9 cellular contexts compared by ENCODE assay signal in the genomic region with DNA sequence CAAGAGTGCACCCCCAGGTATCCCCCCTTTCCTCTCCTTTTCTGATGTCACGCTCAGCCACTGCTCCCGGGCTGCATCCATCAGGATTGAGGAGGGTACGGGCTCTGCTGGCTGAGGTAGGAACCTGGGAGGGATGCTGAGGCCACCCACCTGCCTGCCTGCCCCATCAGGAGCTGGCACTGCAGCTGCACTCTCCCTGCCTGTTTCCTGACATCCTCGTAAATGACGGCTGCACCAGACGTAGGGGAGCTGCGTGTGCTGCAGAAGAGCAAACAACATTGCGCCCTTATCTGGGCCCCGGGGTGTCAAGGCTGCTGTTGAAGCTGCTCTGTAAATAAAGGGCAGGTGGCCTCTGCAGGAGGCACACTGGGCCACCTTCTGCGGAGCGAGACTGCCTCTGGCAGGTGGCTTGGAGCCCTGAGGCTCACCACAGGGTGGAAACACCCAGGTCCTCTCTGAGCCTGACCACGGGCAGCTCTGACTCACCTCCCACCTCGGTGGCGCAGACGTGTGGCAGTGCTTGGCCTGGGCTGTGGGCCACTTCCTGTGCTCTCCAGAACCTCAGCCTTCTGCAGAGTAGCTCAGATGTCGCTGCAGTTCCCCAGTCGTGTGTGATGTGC. TPM values are rescaled to one million over a fixed set of nuclear protein-coding genes. Genes with fewer than 3 reads are reported as not detected.
DNase-seq lines count a peak whose midpoint lies in the region; ATAC-seq and TF ChIP-seq lines count a peak whose summit lies in the region.
"Had no signal": no experiment of that assay in that cellular context is flagged by ENCODE, and none has a peak within 500 bp of the region (broad histone marks: within the 10 kb centered on the region; RNA-seq: fewer than 3 reads in every experiment).

No MANE protein-coding gene starts in this region.

- H3K27ac Mint-ChIP-seq in natural killer cell = peak overlapping the region; percentile 77 to 82

- peak; percentile 78 to 80 for ATAC-seq in activated T-cell treated with anti-CD3 and anti-CD28 coated beads, Interleukin-2, amount 50 U/mL, for 4 hours
- ATAC-seq in natural killer cell (peak; percentile 83 to 91 (median 88)), HG02884 (IDR thresholded peaks at IDR 0.05; ENCODE audit: unreplicated experiment) (no peak), GM21526 (IDR thresholded peaks at IDR 0.05; ENCODE audit: low FRiP score, unreplicated experiment) (no peak)
- ATAC-seq: A549 had no signal

- no peaks in the 10 kb centered on the region for H3K27me3 Mint-ChIP-seq in activated T-cell treated with anti-CD3 and anti-CD28 coated beads, Interleukin-2, amount 50 U/mL, for 4 hours (ENCODE audit: low read depth)
- peaks cover 12 to 14% of the 10 kb centered on the region in 2 donors for H3K27me3 Mint-ChIP-seq in natural killer cell (ENCODE audit: low read depth in 2 of 2)

- DNase-seq in NCI-H187 (lab: John Stamatoyannopoulos, UW) (peak; percentile 25 to 61), NCI-H187 treated with DMSO at 0.1 percent for 48 hours (lab: John Stamatoyannopoulos, UW) (no peak), NCI-H69 (lab: John Stamatoyannopoulos, UW) (peak; percentile 99), natural killer cell (peak; percentile 83), GM13976 (ENCODE audit: low spot score) (no peak)
- DNase-seq in activated T-cell treated with anti-CD3 and anti-CD28 coated beads, Interleukin-2, amount 50 U/mL, for 4 hours = peak; percentile 54

- H3K4me1 Mint-ChIP-seq in activated T-cell treated with anti-CD3 and anti-CD28 coated beads, Interleukin-2, amount 50 U/mL, for 4 hours (ENCODE audit: low read depth) = peaks cover 74% of the 10 kb centered on the region
- peaks cover 69 to 71% of the 10 kb centered on the region in 2 donors for H3K4me1 Mint-ChIP-seq in natural killer cell

- peak overlapping the region; percentile 58 for H3K4me3 Mint-ChIP-seq in activated T-cell treated with anti-CD3 and anti-CD28 coated beads, Interleukin-2, amount 50 U/mL, for 4 hours
- H3K4me3 Mint-ChIP-seq in natural killer cell = peak overlapping the region; percentile 86

- intact Hi-C loops in natural killer cell (cut with micrococcal nuclease) = loop anchor here (1.0 kb wide), 1 partner anchor 8 kb away; no protein-coding TSS in a partner anchor

- in situ Hi-C loops in GM13976 (cut with MboI; ENCODE audit: low sequenced_read_pairs, unreplicated experiment) = no loop called here

- no peak for TF ChIP-seq CTCF in natural killer cell (IDR thresholded peaks at IDR 0.05)
- TF ChIP-seq CTCF in GM13976 (IDR thresholded peaks at IDR 0.05; ENCODE audit: borderline replicate concordance, control extremely low read depth, extremely low read depth, insufficient read depth, missing control alignments) = no peak

- H3K9me3 Mint-ChIP-seq in activated T-cell treated with anti-CD3 and anti-CD28 coated beads, Interleukin-2, amount 50 U/mL, for 4 hours = no peaks in the 10 kb centered on the region
- H3K9me3 Mint-ChIP-seq in natural killer cell = no peaks in the 10 kb centered on the region

- peaks cover 9% of the 10 kb centered on the region for H3K36me3 Mint-ChIP-seq in activated T-cell treated with anti-CD3 and anti-CD28 coated beads, Interleukin-2, amount 50 U/mL, for 4 hours (ENCODE audit: insufficient read depth)
- peaks cover under 1% of the 10 kb centered on the region for H3K36me3 Mint-ChIP-seq in natural killer cell

RNA-seq across cellular contexts. Expression of a gene that starts 30.9 kb away (rescaled TPM):
- 10 to 100 TPM; 28.9 to 30.0 (median 29.6) TPM for total RNA-seq in activated T-cell treated with anti-CD3 and anti-CD28 coated beads, Interleukin-2, amount 50 U/mL, for 4 hours
- total RNA-seq in natural killer cell = 10 to 100 TPM; 19.0 to 24.2 (median 23.1) TPM

RNA-seq across cellular contexts. Expression of a gene that starts 31.0 kb away (rescaled TPM):
- total RNA-seq in activated T-cell treated with anti-CD3 and anti-CD28 coated beads, Interleukin-2, amount 50 U/mL, for 4 hours = 10 to 100 TPM; 42.2 to 49.0 (median 45.4) TPM
- 10 to 100 TPM in 2 of 3 donors, 1 to 10 TPM in 1; 8.8 to 12.4 (median 12.3) TPM for total RNA-seq in natural killer cell

RNA-seq across cellular contexts. Expression of a gene that starts 49.4 kb away (rescaled TPM):
- not detected for total RNA-seq in activated T-cell treated with anti-CD3 and anti-CD28 coated beads, Interleukin-2, amount 50 U/mL, for 4 hours
- total RNA-seq in natural killer cell = not detected

Comparison
In these comparisons a context has a peak if more than half of its experiments do, and no peak if none do; other contexts are left out.
1. DNase-seq: peak in NCI-H187 (2 of 2), NCI-H69 (single experiment), activated T-cell treated with anti-CD3 and anti-CD28 coated beads, Interleukin-2, amount 50 U/mL, for 4 hours (single experiment) and natural killer cell (single experiment); none in NCI-H187 treated with DMSO at 0.1 percent for 48 hours (single experiment) and GM13976 (single experiment).
2. ATAC-seq: peak in activated T-cell treated with anti-CD3 and anti-CD28 coated beads, Interleukin-2, amount 50 U/mL, for 4 hours (2 of 2) and natural killer cell (3 of 3); none in HG02884 (single experiment) and GM21526 (single experiment).